ENCODE assay signal across 8 cellular contexts in genomic region chr9:129460323-129461261, GRCh38.
DNase-seq lines count a peak whose midpoint lies in the region; TF ChIP-seq lines count a peak whose summit lies in the region.

No MANE protein-coding gene starts in this region.

- H3K18ac ChIP-seq in mesendoderm (ENCODE audit: low read length) = peak overlapping the region; percentile 91

- H2BK120ac ChIP-seq in mesendoderm (ENCODE audit: low read depth, low read length) = peak overlapping the region; percentile 91

- DNase-seq in AG09309 (ENCODE audit: low read depth) (peak; percentile 95), GM19238 (ENCODE audit: insufficient read length, low spot score) (peak; percentile 96), HS-5 (ENCODE audit: low read depth) (peak; percentile 85), NOMO-1 treated with DMSO at 0.1 percent for 48 hours (lab: John Stamatoyannopoulos, UW; ENCODE audit: unreplicated experiment) (peak; percentile 95), mesendoderm (peak; percentile 100)
- peak; percentile 70 for DNase-seq in activated CD8-positive, alpha-beta memory T cell treated with anti-CD3 and anti-CD28 coated beads, Interleukin-2, amount 50 U/mL, for 24 hours (ENCODE audit: extremely low read depth)
- peak; percentile 79 for DNase-seq in stimulated activated CD8-positive, alpha-beta memory T cell treated with anti-CD3 and anti-CD28 coated beads, Interleukin-12 subunit alpha, Interleukin-12 subunit beta, amount 100 ng/mL, for 1 hour (ENCODE audit: low read depth)

- peak overlapping the region; percentile 71 for H2BK5ac ChIP-seq in mesendoderm (ENCODE audit: low read length)

- H2AK5ac ChIP-seq in mesendoderm (ENCODE audit: low read length) = no peak overlapping the region

- H3K4me3 ChIP-seq in AG09309 (ENCODE audit: control insufficient read depth, low read depth, low read length) (peak overlapping the region; percentile 45), endocrine pancreas (ENCODE audit: control insufficient read depth, insufficient read depth, low read length) (no peak overlapping the region), mesendoderm (ENCODE audit: low read length) (peak overlapping the region; percentile 25)

- peak overlapping the region; percentile 92 for H3K56ac ChIP-seq in mesendoderm (ENCODE audit: low read length)

- peak overlapping the region; percentile 58 for H4K8ac ChIP-seq in mesendoderm (ENCODE audit: low read depth, low read length)

- no peak overlapping the region for H3K23ac ChIP-seq in mesendoderm (ENCODE audit: low read length)

- H3K36me3 ChIP-seq in endocrine pancreas (ENCODE audit: control insufficient read depth, insufficient read depth, low read length) = no peaks in the 10 kb centered on the region
- no peaks in the 10 kb centered on the region for H3K36me3 ChIP-seq in mesendoderm (ENCODE audit: control insufficient read depth, insufficient read depth, low read length)

- no peak for TF ChIP-seq CTCF in AG09309 (IDR thresholded peaks at IDR 0.05; ENCODE audit: control insufficient read depth, insufficient read depth, low read depth, low read length, missing control alignments)

- no CpG with 5 or more reads among the region's 51 CpGs for WGBS in mesendoderm (ENCODE audit: extremely low coverage, insufficient coverage, low lambda C conversion rate)

- H3K79me1 ChIP-seq in mesendoderm (ENCODE audit: low read length) = no peaks in the 10 kb centered on the region

- no peak overlapping the region for H4K5ac ChIP-seq in mesendoderm (ENCODE audit: low read length)

- no peak overlapping the region for H2BK15ac ChIP-seq in mesendoderm (replicated peaks; ENCODE audit: low read depth)

- H3K27ac ChIP-seq in mesendoderm (ENCODE audit: low read depth, low read length) = peak overlapping the region; percentile 96

- H3K4me2 ChIP-seq in mesendoderm (ENCODE audit: low read length) = peak overlapping the region; percentile 81

- H3K4me1 ChIP-seq in endocrine pancreas (ENCODE audit: control insufficient read depth, insufficient read depth, low read length) = no peaks in the 10 kb centered on the region
- H3K4me1 ChIP-seq in mesendoderm (ENCODE audit: control insufficient read depth, low read depth, low read length) = peaks cover 9% of the 10 kb centered on the region

- H3K27me3 ChIP-seq in endocrine pancreas (ENCODE audit: control insufficient read depth, insufficient read depth, low read length) (no peaks in the 10 kb centered on the region), mesendoderm (ENCODE audit: insufficient read depth, low read length, poor library complexity) (no peaks in the 10 kb centered on the region)

- H3K9ac ChIP-seq in endocrine pancreas (ENCODE audit: control insufficient read depth, insufficient read depth, low read length) (peak overlapping the region; percentile 95), mesendoderm (ENCODE audit: low read length) (peak overlapping the region; percentile 89)

- peak overlapping the region; percentile 98 for H3K4ac ChIP-seq in mesendoderm (ENCODE audit: low read depth, low read length)

- H3K9me3 ChIP-seq in endocrine pancreas (ENCODE audit: control insufficient read depth, low read length) = no peaks in the 10 kb centered on the region

- H3K79me2 ChIP-seq in mesendoderm (ENCODE audit: control insufficient read depth, insufficient read depth, low read length) = no peaks in the 10 kb centered on the region
